Comparison of ENCODE assay signal across 1 cellular context in the genomic region with DNA sequence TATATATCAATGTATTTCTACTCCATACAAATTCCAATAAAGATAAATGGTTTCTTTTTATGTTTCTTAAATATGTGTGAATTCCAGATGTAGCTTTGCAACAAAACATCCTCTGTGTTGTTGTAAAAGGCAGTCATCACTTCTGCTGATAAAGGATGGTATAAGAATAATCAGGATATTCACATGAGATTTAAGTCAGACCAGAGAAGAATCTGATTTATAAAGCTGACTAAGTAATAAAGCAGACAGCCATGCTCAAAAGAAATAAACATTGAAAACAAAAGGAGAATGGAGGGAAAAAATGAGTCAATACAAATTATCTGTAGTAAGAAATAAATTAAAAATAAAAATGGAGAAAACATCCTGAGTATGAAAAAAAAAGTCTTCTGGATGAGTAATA.
TF ChIP-seq lines count a peak whose summit lies in the region.

No MANE protein-coding gene starts in this region.

TF ChIP-seq in SK-N-SH, 30 proteins besides CTCF, POLR2A, EP300 and RAD21 (continued from another document):
- TF ChIP-seq, protein P1, sequence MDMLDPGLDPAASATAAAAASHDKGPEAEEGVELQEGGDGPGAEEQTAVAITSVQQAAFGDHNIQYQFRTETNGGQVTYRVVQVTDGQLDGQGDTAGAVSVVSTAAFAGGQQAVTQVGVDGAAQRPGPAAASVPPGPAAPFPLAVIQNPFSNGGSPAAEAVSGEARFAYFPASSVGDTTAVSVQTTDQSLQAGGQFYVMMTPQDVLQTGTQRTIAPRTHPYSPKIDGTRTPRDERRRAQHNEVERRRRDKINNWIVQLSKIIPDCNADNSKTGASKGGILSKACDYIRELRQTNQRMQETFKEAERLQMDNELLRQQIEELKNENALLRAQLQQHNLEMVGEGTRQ (IDR thresholded peaks at IDR 0.05; ENCODE audit: borderline replicate concordance, low read depth, low read length), result no peak
- TF ChIP-seq TEAD4 (IDR thresholded peaks at IDR 0.05; ENCODE audit: borderline replicate concordance, insufficient read depth) (no peak), CHD2 (IDR thresholded peaks at IDR 0.05; ENCODE audit: low read length, partially characterized antibody) (no peak), ELF1 (IDR thresholded peaks at IDR 0.05) (no peak), RCOR1 (IDR thresholded peaks at IDR 0.05; ENCODE audit: low read length) (no peak), MEF2A (IDR thresholded peaks at IDR 0.05; ENCODE audit: borderline replicate concordance, low read depth) (no peak), RFX5 (IDR thresholded peaks at IDR 0.05; ENCODE audit: low read length) (no peak), NFIC (IDR thresholded peaks at IDR 0.05; ENCODE audit: borderline replicate concordance) (no peak), GABPA (IDR thresholded peaks at IDR 0.05; ENCODE audit: low read depth) (no peak), FOSL2 (IDR thresholded peaks at IDR 0.05; ENCODE audit: borderline replicate concordance, low read depth) (no peak), FOXM1 (IDR thresholded peaks at IDR 0.05; ENCODE audit: low read depth) (no peak), RXRA (IDR thresholded peaks at IDR 0.05; ENCODE audit: borderline replicate concordance, low read depth) (no peak)
- TF ChIP-seq, protein P2, sequence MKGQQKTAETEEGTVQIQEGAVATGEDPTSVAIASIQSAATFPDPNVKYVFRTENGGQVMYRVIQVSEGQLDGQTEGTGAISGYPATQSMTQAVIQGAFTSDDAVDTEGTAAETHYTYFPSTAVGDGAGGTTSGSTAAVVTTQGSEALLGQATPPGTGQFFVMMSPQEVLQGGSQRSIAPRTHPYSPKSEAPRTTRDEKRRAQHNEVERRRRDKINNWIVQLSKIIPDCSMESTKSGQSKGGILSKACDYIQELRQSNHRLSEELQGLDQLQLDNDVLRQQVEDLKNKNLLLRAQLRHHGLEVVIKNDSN (IDR thresholded peaks at IDR 0.05; ENCODE audit: borderline replicate concordance, low read depth), result no peak
